8 cellular contexts compared by ENCODE assay signal in genomic region chr17:76492989-76493501, GRCh38. TPM values are rescaled to one million over a fixed set of nuclear protein-coding genes. Genes with fewer than 3 reads are reported as not detected.
DNase-seq lines count a peak whose midpoint lies in the region; ATAC-seq and TF ChIP-seq lines count a peak whose summit lies in the region.

No MANE protein-coding gene starts in this region.

- no peaks in the 10 kb centered on the region for H3K9me3 ChIP-seq in gastroesophageal sphincter
- H3K9me3 ChIP-seq in prostate gland: no peaks in the 10 kb centered on the region

- TF ChIP-seq CTCF in gastroesophageal sphincter (IDR thresholded peaks at IDR 0.05): no peak
- TF ChIP-seq CTCF in prostate gland (IDR thresholded peaks at IDR 0.05): no peak

- DNase-seq in GM04504 (ENCODE audit: low read depth): peak; percentile 18
- DNase-seq in NAMALWA (ENCODE audit: low spot score): peak; percentile 81
- DNase-seq in activated gamma-delta T cell treated with Interleukin-2 at 50 U/mL for 16 hours: peak; percentile 30
- no peak for DNase-seq in prostate gland (ENCODE audit: low spot score)
- DNase-seq in middle frontal gyrus (ENCODE audit: extremely low spot score, low spot score): no peak
- no peak for DNase-seq in NCI-H2029 (lab: John Stamatoyannopoulos, UW)

- peaks cover 0 to 33% (median 10%) of the 10 kb centered on the region in 3 donors for H3K4me1 ChIP-seq in gastroesophageal sphincter
- peaks cover 9% of the 10 kb centered on the region for H3K4me1 ChIP-seq in prostate gland (replicated peaks)

- TF ChIP-seq EP300 in gastroesophageal sphincter (IDR thresholded peaks at IDR 0.05): no peak

- H3K36me3 ChIP-seq in gastroesophageal sphincter (no peaks in the 10 kb centered on the region), prostate gland (no peaks in the 10 kb centered on the region)

- intact Hi-C loops in prostate gland (cut with DNase I): no loop called here

- TF ChIP-seq POLR2A in gastroesophageal sphincter (IDR thresholded peaks at IDR 0.05) (peak in 1 of 2 donors; percentile 14), prostate gland (IDR thresholded peaks at IDR 0.05) (no peak)

- ATAC-seq in GM21723 (IDR thresholded peaks at IDR 0.05; ENCODE audit: unreplicated experiment) (peak; percentile 36), gastroesophageal sphincter (peak; percentile 74)

- H3K27me3 ChIP-seq in gastroesophageal sphincter (no peaks in the 10 kb centered on the region), prostate gland (replicated peaks; ENCODE audit: insufficient read depth) (no peaks in the 10 kb centered on the region)

- H3K27ac ChIP-seq in gastroesophageal sphincter: peak overlapping the region in 3 of 4 donors; percentile 60 to 77 (median 63)
- peak overlapping the region; percentile 22 to 37 for H3K27ac ChIP-seq in prostate gland

- 67% methylated on average over 1 of the region's 15 CpGs; no CpG with 5 or more reads in 1 of the 2 donors for whole genome bisulfite sequencing in gastroesophageal sphincter (ENCODE audit: low coverage in 1 of 2), 2 donors
- WGBS in prostate gland: 53% methylated on average over 15 of the region's 15 CpGs

- H3K4me3 ChIP-seq in gastroesophageal sphincter (peak overlapping the region in 1 of 2 donors; percentile 14), prostate gland (no peak overlapping the region)

RNA-seq across cellular contexts. Expression of gene RHBDF2, which starts 8.2 kb away (rescaled TPM):
- 10 to 100 TPM in 1 of 4 donors, 1 to 10 TPM in 3; 7.3 to 20.5 (median 8.5) TPM for total RNA-seq in gastroesophageal sphincter
- total RNA-seq in prostate gland: 10 to 100 TPM; 29.9 to 31.1 TPM

RNA-seq across cellular contexts. Expression of gene AANAT, which starts 25.6 kb away (rescaled TPM):
- not detected for total RNA-seq in gastroesophageal sphincter
- total RNA-seq in prostate gland: not detected

RNA-seq across cellular contexts. Expression of gene UBE2O, which starts 40.1 kb away (rescaled TPM):
- total RNA-seq in gastroesophageal sphincter: 10 to 100 TPM; 13.0 to 19.8 (median 15.2) TPM
- total RNA-seq in prostate gland: 10 to 100 TPM; 19.9 to 39.8 TPM

RNA-seq across cellular contexts. Expression of gene CYGB, which starts 44.5 kb away (rescaled TPM):
- total RNA-seq in gastroesophageal sphincter (10 to 100 TPM; 12.6 to 23.2 (median 18.8) TPM), prostate gland (10 to 100 TPM in 1 of 2 donors, 1 to 10 TPM in 1; 7.0 to 13.8 TPM)

RNA-seq across cellular contexts. Expression of gene PRCD, which starts 46.8 kb away (rescaled TPM):
- total RNA-seq in gastroesophageal sphincter: 10 to 100 TPM in 1 of 4 donors, 1 to 10 TPM in 2, under 1 TPM in 1; 0.57 to 11.2 (median 2.3) TPM
- total RNA-seq in prostate gland: under 1 TPM; 0.36 to 0.85 TPM

Comparison
In these comparisons a context has a peak if more than half of its experiments do, and no peak if none do; other contexts are left out.
1. DNase-seq: peak in GM04504 (single experiment), NAMALWA (single experiment) and activated gamma-delta T cell treated with Interleukin-2 at 50 U/mL for 16 hours (single experiment); none in prostate gland (single experiment), middle frontal gyrus (single experiment) and NCI-H2029 (single experiment).